In genomic region chr15:75259873-75260272, GRCh38 we compare ENCODE assay signal across 2 cellular contexts.
DNase-seq lines count a peak whose midpoint lies in the region; ATAC-seq, FAIRE-seq and TF ChIP-seq lines count a peak whose summit lies in the region.
"Not testable (repeated sequence)": the region's sequence is repeated elsewhere in the genome, so short reads cannot be mapped to it uniquely, and the experiment has no call there.

No MANE protein-coding gene starts in this region.

- not testable (repeated sequence) for H3K27ac ChIP-seq in RWPE2 (ENCODE audit: poor library complexity, severe bottlenecking)

- not testable (repeated sequence) for H3K27me3 ChIP-seq in RWPE2 (ENCODE audit: insufficient read depth, poor library complexity, severe bottlenecking)

- peak; percentile 76 for FAIRE-seq in RCC 7860 (lab: Jason Lieb, UNC)

- not testable (repeated sequence) for DNase-seq in RCC 7860 (ENCODE audit: low spot score); RWPE2 (ENCODE audit: low spot score)

- not testable (repeated sequence) for H3K4me1 ChIP-seq in RWPE2 (ENCODE audit: insufficient read depth, poor library complexity, severe bottlenecking)

- H3K9me3 ChIP-seq in RWPE2 (ENCODE audit: severe bottlenecking): not testable (repeated sequence)

- not testable (repeated sequence) for H3K4me3 ChIP-seq in RWPE2 (ENCODE audit: severe bottlenecking)

- H3K36me3 ChIP-seq in RWPE2 (ENCODE audit: low read depth): not testable (repeated sequence)

- peak; percentile 70; the same call in 1 of the 3 replicates for ATAC-seq in RWPE2 (ENCODE audit: low read depth)

- not testable (repeated sequence) for TF ChIP-seq CTCF in RWPE2 (IDR thresholded peaks at IDR 0.05; ENCODE audit: poor library complexity, severe bottlenecking)
